In the genomic region with DNA sequence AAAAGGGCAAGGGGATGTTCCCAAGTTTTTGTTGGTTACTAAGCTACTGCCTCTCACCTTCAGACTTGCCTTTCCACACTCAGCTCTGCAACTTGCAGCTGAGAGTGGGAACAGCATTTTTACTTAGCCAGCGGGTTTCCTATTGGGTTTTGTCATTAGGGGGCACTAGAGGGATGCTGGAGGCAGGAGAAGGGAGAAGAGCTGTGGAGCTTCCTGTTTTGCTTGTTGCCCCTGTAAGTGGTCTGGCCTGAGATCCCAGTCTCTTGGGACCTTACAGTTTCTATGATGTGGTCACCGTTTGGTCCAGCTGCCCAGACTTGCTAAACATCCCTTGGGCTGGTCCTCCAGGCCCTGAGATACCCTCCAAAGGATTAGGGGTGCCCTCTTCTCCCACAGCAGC, we compare ENCODE assay signal across 12 cellular contexts.
DNase-seq lines count a peak whose midpoint lies in the region; ATAC-seq, FAIRE-seq and TF ChIP-seq lines count a peak whose summit lies in the region.
"Had no signal": no experiment of that assay in that cellular context is flagged by ENCODE, and none has a peak within 500 bp of the region (broad histone marks: within the 10 kb centered on the region; RNA-seq: fewer than 3 reads in every experiment).

No MANE protein-coding gene starts in this region.

- no peak for ATAC-seq in GM19467 (IDR thresholded peaks at IDR 0.05; ENCODE audit: unreplicated experiment)
- ATAC-seq: stimulated activated memory B cell treated with anti-CD40 and anti-IgM and Interleukin-4, amounts not matched to agents 10 μg/mL and 1 μg/mL and 100 μg/mL, for 72 hours had no signal

- DNase-seq in GM12865 (ENCODE audit: low read depth): peak; percentile 10
- DNase-seq in NCI-H1694 (lab: John Stamatoyannopoulos, UW): peak; percentile 41
- peak in 1 of 2 donors; percentile 57 for DNase-seq in cardiac fibroblast (ENCODE audit: low read depth in 2 of 2)
- peak; percentile 58 for DNase-seq in left kidney (ENCODE audit: low read depth, low spot score)
- no peak for DNase-seq in NCI-H2196 (lab: John Stamatoyannopoulos, UW; ENCODE audit: unreplicated experiment)
- no peak for DNase-seq in activated CD8-positive, alpha-beta memory T cell treated with anti-CD3 and anti-CD28 coated beads, Interleukin-2, amount 50 U/mL, for 4 hours
- DNase-seq in urothelium cell line (ENCODE audit: low spot score): no peak
- DNase-seq: activated CD4-positive, alpha-beta T cell treated with anti-CD3 and anti-CD28 coated beads for 48 hours; NCI-H524 treated with DMSO at 0.1 percent for 48 hours had no signal

- no peak overlapping the region for H3K4me3 ChIP-seq in GM12865 (ENCODE audit: low read depth, low read length)
- H3K4me3 ChIP-seq in cardiac fibroblast (replicated peaks in 1 of 2; ENCODE audit: low read depth in 2 of 2, low read length in 2 of 2): no peak overlapping the region
- H3K4me3 ChIP-seq: cardiac muscle cell had no signal

- no peak for FAIRE-seq in urothelium cell line (lab: Jason Lieb, UNC)

- peak; percentile 10 for TF ChIP-seq CTCF in GM12865 (IDR thresholded peaks at IDR 0.05; ENCODE audit: insufficient read depth, low read depth, low read length, missing control alignments)
- peak; percentile 42 for TF ChIP-seq CTCF in cardiac fibroblast (IDR thresholded peaks at IDR 0.05; ENCODE audit: low read depth, low read length)

Comparison
In these comparisons a context has a peak if more than half of its experiments do, and no peak if none do; other contexts are left out.
1. DNase-seq: peak in GM12865 (single experiment), NCI-H1694 (single experiment) and left kidney (single experiment); none in NCI-H2196 (single experiment), activated CD8-positive, alpha-beta memory T cell treated with anti-CD3 and anti-CD28 coated beads, Interleukin-2, amount 50 U/mL, for 4 hours (single experiment) and urothelium cell line (single experiment).